ENCODE assay signal across 12 cellular contexts in the genomic region with DNA sequence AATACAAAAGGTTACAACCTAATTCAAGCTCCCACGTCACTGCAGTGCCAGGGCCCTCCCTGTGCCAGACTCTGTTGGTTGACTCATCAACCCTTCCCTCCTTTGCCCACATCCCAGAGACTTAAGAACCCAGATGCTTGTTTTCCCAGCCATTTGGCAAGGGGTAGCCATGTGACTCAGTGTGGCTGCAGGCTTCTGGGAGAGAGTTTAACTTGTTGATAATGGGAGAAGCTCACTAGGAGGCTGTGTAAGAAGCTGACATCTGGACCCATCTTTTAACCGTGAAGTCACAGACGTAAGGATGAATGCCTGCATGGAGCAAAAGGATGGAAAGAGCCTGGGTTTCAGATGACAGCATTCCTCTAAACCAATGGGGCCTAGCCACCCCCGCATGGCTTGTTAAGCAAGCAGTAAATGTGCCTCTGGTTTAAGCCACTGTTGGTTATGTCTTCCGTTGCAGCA. TPM values are rescaled to one million over a fixed set of nuclear protein-coding genes. Genes with fewer than 3 reads are reported as not detected.
DNase-seq lines count a peak whose midpoint lies in the region; ATAC-seq and TF ChIP-seq lines count a peak whose summit lies in the region.
"Had no signal": no experiment of that assay in that cellular context is flagged by ENCODE, and none has a peak within 500 bp of the region (broad histone marks: within the 10 kb centered on the region; RNA-seq: fewer than 3 reads in every experiment).

No MANE protein-coding gene starts in this region.

- intact Hi-C loops in HCT116 (cut with micrococcal nuclease), result no loop called here
- intact Hi-C loops in activated T-helper 1 cell treated with anti-CD3 and anti-CD28 coated beads, Interleukin-12 subunit alpha, Interleukin-12 subunit beta, Interleukin-2, Interleukin-4 antibody, amounts not matched to agents 30 ng/mL and 10 ng/mL and 1 ng/mL, durations not matched to agents 14 hours and 24 hours and 36 hours (cut with micrococcal nuclease), result no loop called here

- H3K4me3 ChIP-seq in AG04450 (ENCODE audit: low read depth, low read length) (no peak overlapping the region), HCT116 (replicated peaks in 1 of 2; ENCODE audit: low read depth in 1 of 2, low read length in 2 of 2) (no peak overlapping the region), SK-N-SH (ENCODE audit: low read depth in 2 of 2, low read length in 1 of 2) (no peak overlapping the region)
- H3K4me3 ChIP-seq: thoracic aorta had no signal

- CTCF ChIA-PET in AG04450 (lab: Charles Lee), result no interaction called here
- CTCF ChIA-PET in HCT116 (lab: Charles Lee), result interaction anchor here (1.0 kb wide), 1 partner anchor 9 kb away, joined by 5 read pairs; no protein-coding TSS in a partner anchor
- CTCF ChIA-PET in SK-N-SH (lab: Yijun Ruan, JAX), result interaction anchor here (1.2 to 2.6 kb wide), 2 partner anchors 56 to 272 kb away, joined by 4 to 11 read pairs; no protein-coding TSS in a partner anchor

- no peaks in the 10 kb centered on the region; the same call in none of the 2 replicates for H3K9me3 ChIP-seq in AG04450 (ENCODE audit: control insufficient read depth, insufficient read depth, low read length)
- no peaks in the 10 kb centered on the region for H3K9me3 ChIP-seq in HCT116 (ENCODE audit: control insufficient read depth in 1 of 2, insufficient read depth in 1 of 2, low read depth in 1 of 2, low read length in 2 of 2)
- H3K9me3 ChIP-seq in SK-N-SH, result no peaks in the 10 kb centered on the region
- H3K9me3 ChIP-seq: thoracic aorta had no signal

- ATAC-seq in HCT116 (peak; percentile 53), foreskin keratinocyte (peak; percentile 90), HG03571 (IDR thresholded peaks at IDR 0.05; ENCODE audit: unreplicated experiment) (no peak)
- ATAC-seq: T-cell had no signal

- H3K4me2 ChIP-seq in HCT116 (ENCODE audit: low read length) (peak overlapping the region; percentile 16; the same call in 1 of the 2 replicates), SK-N-SH (peak overlapping the region; percentile 7)

- no peaks in the 10 kb centered on the region for H3K79me2 ChIP-seq in HCT116 (ENCODE audit: insufficient read depth, low read length)
- H3K79me2 ChIP-seq in SK-N-SH (ENCODE audit: insufficient read depth), result no peaks in the 10 kb centered on the region

- H3K36me3 ChIP-seq in HCT116 (ENCODE audit: control insufficient read depth in 1 of 2, insufficient read depth in 2 of 2, low read length in 2 of 2) (no peaks in the 10 kb centered on the region), SK-N-SH (replicated peaks in 1 of 2; ENCODE audit: control insufficient read depth in 1 of 2, insufficient read depth in 2 of 2, low read length in 1 of 2) (no peaks in the 10 kb centered on the region)
- H3K36me3 ChIP-seq: thoracic aorta had no signal

- POLR2A ChIA-PET in AG04450 (lab: Yijun Ruan, JAX) (interaction anchor here (0.6 to 0.7 kb wide), 2 partner anchors 38 to 145 kb away, joined by 3 to 9 read pairs; no protein-coding TSS in a partner anchor), HCT116 (lab: Charles Lee) (no interaction called here), SK-N-SH (lab: Yijun Ruan, JAX) (no interaction called here)

- RAD21 ChIA-PET in HCT116 (lab: Charles Lee; ENCODE audit: low non-redundant PET in 1 of 2, low total read pairs in 2 of 2, uncharacterized antibody in 2 of 2, unreplicated experiment in 2 of 2), result interaction anchor here in 1 of 2 experiments (0.5 kb wide), 1 partner anchor 14 kb away, joined by 4 read pairs; no protein-coding TSS in a partner anchor

- H3F3A ChIP-seq in SK-N-SH (replicated peaks; ENCODE audit: insufficient read depth), result peaks cover 14% of the 10 kb centered on the region

- no peaks in the 10 kb centered on the region for H3K4me1 Mint-ChIP-seq in activated T-helper 1 cell treated with anti-CD3 and anti-CD28 coated beads, Interleukin-12 subunit alpha, Interleukin-12 subunit beta, Interleukin-2, Interleukin-4 antibody, amounts not matched to agents 30 ng/mL and 10 ng/mL and 1 ng/mL, durations not matched to agents 14 hours and 24 hours and 36 hours (ENCODE audit: low read depth)
- H3K4me1 Mint-ChIP-seq: T-cell had no signal

- H3K9me3 Mint-ChIP-seq in activated T-helper 1 cell treated with anti-CD3 and anti-CD28 coated beads, Interleukin-12 subunit alpha, Interleukin-12 subunit beta, Interleukin-2, Interleukin-4 antibody, amounts not matched to agents 30 ng/mL and 10 ng/mL and 1 ng/mL, durations not matched to agents 14 hours and 24 hours and 36 hours, result no peaks in the 10 kb centered on the region
- H3K9me3 Mint-ChIP-seq: activated T-cell treated with anti-CD3 and anti-CD28 coated beads, Interleukin-2, amount 50 U/mL, for 24 hours; T-cell had no signal

- H3K4me1 ChIP-seq in HCT116 (ENCODE audit: control insufficient read depth in 1 of 2, insufficient read depth in 2 of 2, low read length in 2 of 2), result peaks cover 3 to 22% of the 10 kb centered on the region in 2 experiments; a peak in 3 of 4 replicates
- H3K4me1 ChIP-seq in SK-N-SH (ENCODE audit: control insufficient read depth in 1 of 2, insufficient read depth in 2 of 2, low read depth in 1 of 2, low read length in 1 of 2), result peaks cover 16 to 34% of the 10 kb centered on the region in 2 experiments
- H3K4me1 ChIP-seq in foreskin keratinocyte, result peaks cover 12% of the 10 kb centered on the region

- H3K36me3 Mint-ChIP-seq in activated T-helper 1 cell treated with anti-CD3 and anti-CD28 coated beads, Interleukin-12 subunit alpha, Interleukin-12 subunit beta, Interleukin-2, Interleukin-4 antibody, amounts not matched to agents 30 ng/mL and 10 ng/mL and 1 ng/mL, durations not matched to agents 14 hours and 24 hours and 36 hours (ENCODE audit: low read depth), result no peaks in the 10 kb centered on the region
- H3K36me3 Mint-ChIP-seq: T-cell had no signal

- H2AFZ ChIP-seq in HCT116 (ENCODE audit: low read depth, low read length, poor library complexity, severe bottlenecking), result no peak overlapping the region
- H2AFZ ChIP-seq in SK-N-SH (ENCODE audit: low read depth), result no peak overlapping the region

- H3K27ac Mint-ChIP-seq in activated T-helper 1 cell treated with anti-CD3 and anti-CD28 coated beads, Interleukin-12 subunit alpha, Interleukin-12 subunit beta, Interleukin-2, Interleukin-4 antibody, amounts not matched to agents 30 ng/mL and 10 ng/mL and 1 ng/mL, durations not matched to agents 14 hours and 24 hours and 36 hours, result no peak overlapping the region
- H3K27ac Mint-ChIP-seq: activated T-cell treated with anti-CD3 and anti-CD28 coated beads, Interleukin-2, amount 50 U/mL, for 24 hours; endodermal cell; T-cell had no signal

- 23% methylated on average over 5 of the region's 5 CpGs for WGBS in SK-N-SH (ENCODE audit: low lambda C conversion rate)

- TF ChIP-seq CTCF in AG04450 (IDR thresholded peaks at IDR 0.05; ENCODE audit: low read depth, low read length) (no peak), HCT116 (IDR thresholded peaks at IDR 0.05 in 2 of 3, conservative IDR thresholded peaks at IDR 0.05 in 1 of 3; ENCODE audit: borderline replicate concordance in 1 of 3, insufficient read depth in 1 of 3, low read depth in 2 of 3, low read length in 2 of 3) (no peak), SK-N-SH (IDR thresholded peaks at IDR 0.05) (no peak), foreskin keratinocyte (conservative IDR thresholded peaks at IDR 0.05) (no peak)

- BruUV-seq in HCT116 (replicated peaks; lab: Mats Ljungman, UMichigan), result no TSS peak

- peaks cover 3% of the 10 kb centered on the region for H3K27me3 Mint-ChIP-seq in activated T-helper 1 cell treated with anti-CD3 and anti-CD28 coated beads, Interleukin-12 subunit alpha, Interleukin-12 subunit beta, Interleukin-2, Interleukin-4 antibody, amounts not matched to agents 30 ng/mL and 10 ng/mL and 1 ng/mL, durations not matched to agents 14 hours and 24 hours and 36 hours (ENCODE audit: insufficient read depth)

- H3K27me3 ChIP-seq in AG04450 (ENCODE audit: control insufficient read depth, insufficient read depth, low read length), result no peaks in the 10 kb centered on the region
- H3K27me3 ChIP-seq in HCT116 (ENCODE audit: insufficient read depth, low read length), result no peaks in the 10 kb centered on the region
- H3K27me3 ChIP-seq in SK-N-SH (ENCODE audit: insufficient read depth), result no peaks in the 10 kb centered on the region
- peaks cover 9% of the 10 kb centered on the region for H3K27me3 ChIP-seq in foreskin keratinocyte

- H3K27ac ChIP-seq in AG04450 (ENCODE audit: low read depth, low read length) (peak overlapping the region; percentile 79), HCT116 (ENCODE audit: low read depth, low read length) (no peak overlapping the region), SK-N-SH (ENCODE audit: low read depth in 2 of 2, low read length in 1 of 2) (peak overlapping the region in 1 of 2 experiments; percentile 72; a peak in 2 of 4 replicates), foreskin keratinocyte (no peak overlapping the region)
- H3K27ac ChIP-seq: thoracic aorta had no signal

- peak in 1 of 2 experiments; percentile 92; a peak in 2 of 4 replicates for TF ChIP-seq EP300 in SK-N-SH (IDR thresholded peaks at IDR 0.05; ENCODE audit: borderline replicate concordance in 1 of 2, low read depth in 1 of 2, low read length in 1 of 2)

- H3K9ac ChIP-seq in HCT116 (ENCODE audit: low read length) (no peak overlapping the region), SK-N-SH (no peak overlapping the region)

- H4K20me1 ChIP-seq in HCT116 (ENCODE audit: insufficient read depth) (no peaks in the 10 kb centered on the region), SK-N-SH (ENCODE audit: insufficient read depth) (no peaks in the 10 kb centered on the region)

- DNase-seq in AG04450 (ENCODE audit: low read depth, low spot score) (peak; percentile 88), HCT116 (ENCODE audit: low read depth, low spot score) (no peak), SK-N-SH (no peak), foreskin keratinocyte (peak; percentile 73 to 93), NCI-H1048 (lab: John Stamatoyannopoulos, UW) (no peak), KG1 (lab: John Stamatoyannopoulos, UW) (no peak)
- DNase-seq in activated T-helper 1 cell treated with anti-CD3 and anti-CD28 coated beads, Interleukin-12 subunit alpha, Interleukin-12 subunit beta, Interleukin-2, Interleukin-4 antibody, amounts not matched to agents 30 ng/mL and 10 ng/mL and 1 ng/mL, durations not matched to agents 14 hours and 24 hours and 36 hours (ENCODE audit: low spot score), result no peak
- DNase-seq: activated T-cell treated with anti-CD3 and anti-CD28 coated beads, Interleukin-2, amount 50 U/mL, for 24 hours; endodermal cell; T-cell had no signal

- H3K9me2 ChIP-seq in HCT116 (ENCODE audit: insufficient read depth), result no peaks in the 10 kb centered on the region
- no peaks in the 10 kb centered on the region for H3K9me2 ChIP-seq in SK-N-SH

- TF ChIP-seq RAD21 in HCT116 (IDR thresholded peaks at IDR 0.05; ENCODE audit: low read depth) (no peak), SK-N-SH (IDR thresholded peaks at IDR 0.05; ENCODE audit: low read length) (no peak)

- TF ChIP-seq POLR2A in HCT116 (IDR thresholded peaks at IDR 0.05; ENCODE audit: borderline replicate concordance, extremely low read depth, insufficient read depth, insufficient read length), result no peak

- no peak overlapping the region for H3K4me3 Mint-ChIP-seq in activated T-helper 1 cell treated with anti-CD3 and anti-CD28 coated beads, Interleukin-12 subunit alpha, Interleukin-12 subunit beta, Interleukin-2, Interleukin-4 antibody, amounts not matched to agents 30 ng/mL and 10 ng/mL and 1 ng/mL, durations not matched to agents 14 hours and 24 hours and 36 hours
- H3K4me3 Mint-ChIP-seq: activated T-cell treated with anti-CD3 and anti-CD28 coated beads, Interleukin-2, amount 50 U/mL, for 24 hours; endodermal cell; T-cell had no signal

RNA-seq across cellular contexts. Expression of a gene that starts 57.7 kb away (rescaled TPM):
- polyA plus RNA-seq in AG04450 (2011; rRNA removed) (22.1 and 23.3 TPM in 2 replicates), SK-N-SH (2012; rRNA removed) (14.2 and 19.3 TPM in 2 replicates), foreskin keratinocyte (0.51 and 1.0 TPM in 2 replicates)
- 52.6 and 68.0 TPM in 2 replicates for polyA minus RNA-seq in AG04450 (2011; rRNA and poly(A)+ RNA removed)
- total RNA-seq in HCT116 (2021; ENCODE audit: unreplicated experiment) (0.49 TPM), foreskin keratinocyte (1.7 and 3.7 TPM in 2 replicates)
- polyA plus RNA-seq in HCT116 (2012), result 0.46 and 1.3 TPM in 2 replicates
- polyA plus RNA-seq in SK-N-SH (2012; cell fraction: cytosol; rRNA removed), result 7.0 and 8.3 TPM in 2 replicates
- polyA plus RNA-seq in SK-N-SH (2012; cell fraction: nucleus; rRNA removed), result 15.8 and 32.8 TPM in 2 replicates
- total RNA-seq in activated T-helper 1 cell treated with anti-CD3 and anti-CD28 coated beads, Interleukin-12 subunit alpha, Interleukin-12 subunit beta, Interleukin-2, Interleukin-4 antibody, amounts not matched to agents 30 ng/mL and 10 ng/mL and 1 ng/mL, durations not matched to agents 14 hours and 24 hours and 36 hours, result not detected in 2 replicates

Comparison
In these comparisons a context has a peak if more than half of its experiments do, and no peak if none do; other contexts are left out.
1. DNase-seq: peak in AG04450 (single experiment) and foreskin keratinocyte (2 of 2); none in HCT116 (single experiment), SK-N-SH (single experiment), NCI-H1048 (single experiment), activated T-helper 1 cell treated with anti-CD3 and anti-CD28 coated beads, Interleukin-12 subunit alpha, Interleukin-12 subunit beta, Interleukin-2, Interleukin-4 antibody, amounts not matched to agents 30 ng/mL and 10 ng/mL and 1 ng/mL, durations not matched to agents 14 hours and 24 hours and 36 hours (single experiment) and KG1 (single experiment).